1 cellular context compared by ENCODE assay signal in the genomic region with DNA sequence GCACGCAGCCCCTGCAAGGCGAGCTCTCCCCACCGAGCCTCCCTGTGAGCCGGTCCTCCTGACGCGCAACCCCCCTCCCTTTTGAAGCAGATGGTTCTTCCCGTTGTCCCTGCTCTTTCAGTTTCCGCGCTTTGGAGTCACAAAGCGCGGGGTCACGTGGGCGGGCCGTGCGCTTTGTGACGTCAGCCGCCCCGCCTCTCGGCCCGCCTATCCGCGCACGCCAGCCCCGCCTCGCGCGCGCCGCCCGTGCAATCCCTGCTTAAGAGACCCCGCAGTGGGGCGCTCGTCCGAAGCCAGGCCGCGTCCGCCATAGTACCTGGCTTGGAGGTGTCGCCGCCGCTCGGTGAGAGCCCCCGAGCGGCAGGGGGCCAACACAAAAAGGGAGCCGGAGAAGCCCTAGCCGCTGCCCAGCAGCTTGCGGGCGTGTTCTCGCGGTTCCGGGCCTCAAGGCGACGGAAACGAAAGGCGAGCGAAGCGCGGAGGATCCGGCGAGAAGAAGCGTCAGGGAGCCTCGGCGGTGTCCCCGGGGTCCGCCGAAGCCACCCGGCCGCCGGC.
TF ChIP-seq lines count a peak whose summit lies in the region.

A gene with protein sequence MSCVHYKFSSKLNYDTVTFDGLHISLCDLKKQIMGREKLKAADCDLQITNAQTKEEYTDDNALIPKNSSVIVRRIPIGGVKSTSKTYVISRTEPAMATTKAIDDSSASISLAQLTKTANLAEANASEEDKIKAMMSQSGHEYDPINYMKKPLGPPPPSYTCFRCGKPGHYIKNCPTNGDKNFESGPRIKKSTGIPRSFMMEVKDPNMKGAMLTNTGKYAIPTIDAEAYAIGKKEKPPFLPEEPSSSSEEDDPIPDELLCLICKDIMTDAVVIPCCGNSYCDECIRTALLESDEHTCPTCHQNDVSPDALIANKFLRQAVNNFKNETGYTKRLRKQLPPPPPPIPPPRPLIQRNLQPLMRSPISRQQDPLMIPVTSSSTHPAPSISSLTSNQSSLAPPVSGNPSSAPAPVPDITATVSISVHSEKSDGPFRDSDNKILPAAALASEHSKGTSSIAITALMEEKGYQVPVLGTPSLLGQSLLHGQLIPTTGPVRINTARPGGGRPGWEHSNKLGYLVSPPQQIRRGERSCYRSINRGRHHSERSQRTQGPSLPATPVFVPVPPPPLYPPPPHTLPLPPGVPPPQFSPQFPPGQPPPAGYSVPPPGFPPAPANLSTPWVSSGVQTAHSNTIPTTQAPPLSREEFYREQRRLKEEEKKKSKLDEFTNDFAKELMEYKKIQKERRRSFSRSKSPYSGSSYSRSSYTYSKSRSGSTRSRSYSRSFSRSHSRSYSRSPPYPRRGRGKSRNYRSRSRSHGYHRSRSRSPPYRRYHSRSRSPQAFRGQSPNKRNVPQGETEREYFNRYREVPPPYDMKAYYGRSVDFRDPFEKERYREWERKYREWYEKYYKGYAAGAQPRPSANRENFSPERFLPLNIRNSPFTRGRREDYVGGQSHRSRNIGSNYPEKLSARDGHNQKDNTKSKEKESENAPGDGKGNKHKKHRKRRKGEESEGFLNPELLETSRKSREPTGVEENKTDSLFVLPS (N-terminal part only) (plus strand): TSS at position 272 of the 555 bp plus-strand sequence. CDS start 1,061 bp downstream, outside the sequence.

TF ChIP-seq in GM12878, 131 proteins besides CTCF, POLR2A, EP300 and RAD21 (continued from another document and continues in another):
- TF ChIP-seq, protein P1, sequence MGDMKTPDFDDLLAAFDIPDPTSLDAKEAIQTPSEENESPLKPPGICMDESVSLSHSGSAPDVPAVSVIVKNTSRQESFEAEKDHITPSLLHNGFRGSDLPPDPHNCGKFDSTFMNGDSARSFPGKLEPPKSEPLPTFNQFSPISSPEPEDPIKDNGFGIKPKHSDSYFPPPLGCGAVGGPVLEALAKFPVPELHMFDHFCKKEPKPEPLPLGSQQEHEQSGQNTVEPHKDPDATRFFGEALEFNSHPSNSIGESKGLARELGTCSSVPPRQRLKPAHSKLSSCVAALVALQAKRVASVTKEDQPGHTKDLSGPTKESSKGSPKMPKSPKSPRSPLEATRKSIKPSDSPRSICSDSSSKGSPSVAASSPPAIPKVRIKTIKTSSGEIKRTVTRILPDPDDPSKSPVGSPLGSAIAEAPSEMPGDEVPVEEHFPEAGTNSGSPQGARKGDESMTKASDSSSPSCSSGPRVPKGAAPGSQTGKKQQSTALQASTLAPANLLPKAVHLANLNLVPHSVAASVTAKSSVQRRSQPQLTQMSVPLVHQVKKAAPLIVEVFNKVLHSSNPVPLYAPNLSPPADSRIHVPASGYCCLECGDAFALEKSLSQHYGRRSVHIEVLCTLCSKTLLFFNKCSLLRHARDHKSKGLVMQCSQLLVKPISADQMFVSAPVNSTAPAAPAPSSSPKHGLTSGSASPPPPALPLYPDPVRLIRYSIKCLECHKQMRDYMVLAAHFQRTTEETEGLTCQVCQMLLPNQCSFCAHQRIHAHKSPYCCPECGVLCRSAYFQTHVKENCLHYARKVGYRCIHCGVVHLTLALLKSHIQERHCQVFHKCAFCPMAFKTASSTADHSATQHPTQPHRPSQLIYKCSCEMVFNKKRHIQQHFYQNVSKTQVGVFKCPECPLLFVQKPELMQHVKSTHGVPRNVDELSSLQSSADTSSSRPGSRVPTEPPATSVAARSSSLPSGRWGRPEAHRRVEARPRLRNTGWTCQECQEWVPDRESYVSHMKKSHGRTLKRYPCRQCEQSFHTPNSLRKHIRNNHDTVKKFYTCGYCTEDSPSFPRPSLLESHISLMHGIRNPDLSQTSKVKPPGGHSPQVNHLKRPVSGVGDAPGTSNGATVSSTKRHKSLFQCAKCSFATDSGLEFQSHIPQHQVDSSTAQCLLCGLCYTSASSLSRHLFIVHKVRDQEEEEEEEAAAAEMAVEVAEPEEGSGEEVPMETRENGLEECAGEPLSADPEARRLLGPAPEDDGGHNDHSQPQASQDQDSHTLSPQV (IDR thresholded peaks at IDR 0.05) = no peak
- TF ChIP-seq, protein P2, sequence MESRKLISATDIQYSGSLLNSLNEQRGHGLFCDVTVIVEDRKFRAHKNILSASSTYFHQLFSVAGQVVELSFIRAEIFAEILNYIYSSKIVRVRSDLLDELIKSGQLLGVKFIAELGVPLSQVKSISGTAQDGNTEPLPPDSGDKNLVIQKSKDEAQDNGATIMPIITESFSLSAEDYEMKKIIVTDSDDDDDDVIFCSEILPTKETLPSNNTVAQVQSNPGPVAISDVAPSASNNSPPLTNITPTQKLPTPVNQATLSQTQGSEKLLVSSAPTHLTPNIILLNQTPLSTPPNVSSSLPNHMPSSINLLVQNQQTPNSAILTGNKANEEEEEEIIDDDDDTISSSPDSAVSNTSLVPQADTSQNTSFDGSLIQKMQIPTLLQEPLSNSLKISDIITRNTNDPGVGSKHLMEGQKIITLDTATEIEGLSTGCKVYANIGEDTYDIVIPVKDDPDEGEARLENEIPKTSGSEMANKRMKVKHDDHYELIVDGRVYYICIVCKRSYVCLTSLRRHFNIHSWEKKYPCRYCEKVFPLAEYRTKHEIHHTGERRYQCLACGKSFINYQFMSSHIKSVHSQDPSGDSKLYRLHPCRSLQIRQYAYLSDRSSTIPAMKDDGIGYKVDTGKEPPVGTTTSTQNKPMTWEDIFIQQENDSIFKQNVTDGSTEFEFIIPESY (IDR thresholded peaks at IDR 0.05) = no peak
- TF ChIP-seq ZNF622 (IDR thresholded peaks at IDR 0.05) = no peak
- no peak for TF ChIP-seq MYC (IDR thresholded peaks at IDR 0.05; ENCODE audit: insufficient read depth, insufficient read length, insufficient replicate concordance, low read length, severe bottlenecking)
- TF ChIP-seq, protein P3, sequence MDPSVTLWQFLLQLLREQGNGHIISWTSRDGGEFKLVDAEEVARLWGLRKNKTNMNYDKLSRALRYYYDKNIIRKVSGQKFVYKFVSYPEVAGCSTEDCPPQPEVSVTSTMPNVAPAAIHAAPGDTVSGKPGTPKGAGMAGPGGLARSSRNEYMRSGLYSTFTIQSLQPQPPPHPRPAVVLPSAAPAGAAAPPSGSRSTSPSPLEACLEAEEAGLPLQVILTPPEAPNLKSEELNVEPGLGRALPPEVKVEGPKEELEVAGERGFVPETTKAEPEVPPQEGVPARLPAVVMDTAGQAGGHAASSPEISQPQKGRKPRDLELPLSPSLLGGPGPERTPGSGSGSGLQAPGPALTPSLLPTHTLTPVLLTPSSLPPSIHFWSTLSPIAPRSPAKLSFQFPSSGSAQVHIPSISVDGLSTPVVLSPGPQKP (IDR thresholded peaks at IDR 0.05; ENCODE audit: low read depth, low read length) = no peak
- no peak for TF ChIP-seq NR2C2 (IDR thresholded peaks at IDR 0.05; ENCODE audit: borderline replicate concordance, control insufficient read depth, insufficient read length, low read depth)
- TF ChIP-seq, protein P4, sequence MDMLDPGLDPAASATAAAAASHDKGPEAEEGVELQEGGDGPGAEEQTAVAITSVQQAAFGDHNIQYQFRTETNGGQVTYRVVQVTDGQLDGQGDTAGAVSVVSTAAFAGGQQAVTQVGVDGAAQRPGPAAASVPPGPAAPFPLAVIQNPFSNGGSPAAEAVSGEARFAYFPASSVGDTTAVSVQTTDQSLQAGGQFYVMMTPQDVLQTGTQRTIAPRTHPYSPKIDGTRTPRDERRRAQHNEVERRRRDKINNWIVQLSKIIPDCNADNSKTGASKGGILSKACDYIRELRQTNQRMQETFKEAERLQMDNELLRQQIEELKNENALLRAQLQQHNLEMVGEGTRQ (IDR thresholded peaks at IDR 0.05; ENCODE audit: borderline replicate concordance, low read depth, low read length) = peak; percentile 90
- TF ChIP-seq, protein P5, sequence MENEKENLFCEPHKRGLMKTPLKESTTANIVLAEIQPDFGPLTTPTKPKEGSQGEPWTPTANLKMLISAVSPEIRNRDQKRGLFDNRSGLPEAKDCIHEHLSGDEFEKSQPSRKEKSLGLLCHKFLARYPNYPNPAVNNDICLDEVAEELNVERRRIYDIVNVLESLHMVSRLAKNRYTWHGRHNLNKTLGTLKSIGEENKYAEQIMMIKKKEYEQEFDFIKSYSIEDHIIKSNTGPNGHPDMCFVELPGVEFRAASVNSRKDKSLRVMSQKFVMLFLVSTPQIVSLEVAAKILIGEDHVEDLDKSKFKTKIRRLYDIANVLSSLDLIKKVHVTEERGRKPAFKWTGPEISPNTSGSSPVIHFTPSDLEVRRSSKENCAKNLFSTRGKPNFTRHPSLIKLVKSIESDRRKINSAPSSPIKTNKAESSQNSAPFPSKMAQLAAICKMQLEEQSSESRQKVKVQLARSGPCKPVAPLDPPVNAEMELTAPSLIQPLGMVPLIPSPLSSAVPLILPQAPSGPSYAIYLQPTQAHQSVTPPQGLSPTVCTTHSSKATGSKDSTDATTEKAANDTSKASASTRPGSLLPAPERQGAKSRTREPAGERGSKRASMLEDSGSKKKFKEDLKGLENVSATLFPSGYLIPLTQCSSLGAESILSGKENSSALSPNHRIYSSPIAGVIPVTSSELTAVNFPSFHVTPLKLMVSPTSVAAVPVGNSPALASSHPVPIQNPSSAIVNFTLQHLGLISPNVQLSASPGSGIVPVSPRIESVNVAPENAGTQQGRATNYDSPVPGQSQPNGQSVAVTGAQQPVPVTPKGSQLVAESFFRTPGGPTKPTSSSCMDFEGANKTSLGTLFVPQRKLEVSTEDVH (IDR thresholded peaks at IDR 0.05; ENCODE audit: low read depth, partially characterized antibody) = no peak
- no peak for TF ChIP-seq TARDBP (IDR thresholded peaks at IDR 0.05; ENCODE audit: borderline replicate concordance)
- TF ChIP-seq POLR2AphosphoS5 (IDR thresholded peaks at IDR 0.05; ENCODE audit: low read length) = peak; percentile 93
- TF ChIP-seq NKRF (conservative IDR thresholded peaks at IDR 0.05) = no peak
- TF ChIP-seq NFXL1 (IDR thresholded peaks at IDR 0.05; ENCODE audit: borderline replicate concordance) = no peak
- no peak for TF ChIP-seq PKNOX1 (IDR thresholded peaks at IDR 0.05)
- TF ChIP-seq STAT3 (IDR thresholded peaks at IDR 0.05; ENCODE audit: low read depth, low read length) = no peak
- TF ChIP-seq EGR1 (IDR thresholded peaks at IDR 0.05; ENCODE audit: borderline replicate concordance in 1 of 2, low read depth in 2 of 2, low read length in 2 of 2) = peak; percentile 5 to 39; a peak in 1 of 3 replicates
- 0 out of 2 replicates have a peak, but pooled peaks have one; percentile 12 for TF ChIP-seq CHD2 (IDR thresholded peaks at IDR 0.05; ENCODE audit: borderline replicate concordance, low read depth, low read length)
- no peak for TF ChIP-seq GATAD2B (conservative IDR thresholded peaks at IDR 0.05; ENCODE audit: low read depth)
- TF ChIP-seq FOXK2 (IDR thresholded peaks at IDR 0.05) = peak; percentile 96
- no peak for TF ChIP-seq ZNF217 (IDR thresholded peaks at IDR 0.05)
- no peak for TF ChIP-seq BCL11A (IDR thresholded peaks at IDR 0.05; ENCODE audit: low read depth, low read length)
- TF ChIP-seq PML (IDR thresholded peaks at IDR 0.05; ENCODE audit: low read length) = peak; percentile 86; the same call in 1 of the 2 replicates
- no peak for TF ChIP-seq PRDM15 (CRISPR knock-in tag; IDR thresholded peaks at IDR 0.05)
- TF ChIP-seq ZNF384 (IDR thresholded peaks at IDR 0.05; ENCODE audit: borderline replicate concordance, low read depth, low read length) = no peak
- TF ChIP-seq IKZF1 (conservative IDR thresholded peaks at IDR 0.05) = peak; percentile 71
- peak; percentile 98 for TF ChIP-seq KLF5 (IDR thresholded peaks at IDR 0.05; ENCODE audit: partially characterized antibody)
- TF ChIP-seq CBX3 (IDR thresholded peaks at IDR 0.05; ENCODE audit: borderline replicate concordance, low read depth) = no peak
- peak; percentile 70; the same call in 1 of the 2 replicates for TF ChIP-seq TCF12 (IDR thresholded peaks at IDR 0.05; ENCODE audit: low read depth, low read length)
- TF ChIP-seq NBN (IDR thresholded peaks at IDR 0.05) = peak; percentile 83
- no peak for TF ChIP-seq MTA2 (IDR thresholded peaks at IDR 0.05; ENCODE audit: low read depth)
- TF ChIP-seq GABPA (IDR thresholded peaks at IDR 0.05; ENCODE audit: low read depth) = no peak
